28 cellular contexts compared by ENCODE assay signal in the genomic region with DNA sequence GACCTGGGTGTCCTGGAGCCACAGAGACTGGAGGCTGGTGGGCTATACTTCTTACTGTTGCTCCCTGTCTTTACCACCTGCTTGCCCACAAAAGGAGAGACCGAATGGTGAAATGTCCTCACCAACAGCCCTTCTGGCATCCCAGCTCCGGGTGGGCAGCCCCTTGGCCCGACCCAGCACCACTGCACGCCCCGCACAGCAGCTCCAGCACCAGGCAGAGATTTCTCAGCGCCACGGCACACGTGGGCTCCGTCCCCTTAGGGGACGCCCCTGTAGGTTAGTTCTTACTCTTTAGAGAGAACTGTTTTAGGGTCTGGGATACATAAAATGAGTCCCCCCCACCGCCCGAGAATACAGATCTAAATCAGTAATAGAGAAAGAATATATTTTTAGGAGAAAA.
"Had no signal": no experiment of that assay in that cellular context is flagged by ENCODE, and none has a peak within 500 bp of the region (broad histone marks: within the 10 kb centered on the region; RNA-seq: fewer than 3 reads in every experiment).

No MANE protein-coding gene starts in this region.

- H3K36me3 ChIP-seq: ovary, right lobe of liver, thoracic aorta, thyroid gland, vagina had no signal

- H3K4me1 Mint-ChIP-seq: nephron progenitor cell; neural crest cell; stimulated activated effector memory CD8-positive, alpha-beta T cell treated with anti-CD3 and anti-CD28 coated beads, Interleukin-12 subunit alpha, Interleukin-12 subunit beta, amount 100 ng/mL, for 72 hours; stimulated activated naive B cell treated with anti-CD40 and anti-IgM and Interleukin-4, amounts not matched to agents 10 μg/mL and 1 μg/mL and 100 μg/mL, for 72 hours had no signal

- H3K27ac Mint-ChIP-seq: natural killer cell treated with Interleukin-12 subunit alpha and Interleukin-12 subunit beta and Interleukin-15 and Interleukin-18, amount 100 ng/mL, for 72 hours; nephron progenitor cell; progenitor cell of endocrine pancreas; stimulated activated effector memory CD8-positive, alpha-beta T cell treated with anti-CD3 and anti-CD28 coated beads, Interleukin-12 subunit alpha, Interleukin-12 subunit beta, amount 100 ng/mL, for 72 hours; stimulated activated naive B cell treated with anti-CD40 and anti-IgM and Interleukin-4, amounts not matched to agents 10 μg/mL and 1 μg/mL and 100 μg/mL, for 72 hours; stimulated activated naive CD8-positive, alpha-beta T cell treated with anti-CD3 and anti-CD28 coated beads, Interleukin-15, Interleukin-2, amounts not matched to agents 100 ng/mL and 50 ng/mL, for 24 hours had no signal

- H3K9me3 ChIP-seq: ovary, psoas muscle, right lobe of liver, stomach, thoracic aorta, thyroid gland, tibial nerve, upper lobe of left lung, vagina had no signal

- H3K9ac ChIP-seq: parathyroid adenoma had no signal

- H3K4me1 ChIP-seq: parathyroid adenoma, psoas muscle, right lobe of liver, stomach, thyroid gland, tibial nerve, upper lobe of left lung, vagina had no signal

- H3K9me3 Mint-ChIP-seq: naive thymus-derived CD8-positive, alpha-beta T cell; natural killer cell treated with Interleukin-12 subunit alpha and Interleukin-12 subunit beta and Interleukin-15 and Interleukin-18, amount 100 ng/mL, for 72 hours; nephron progenitor cell; neural crest cell; stimulated activated effector memory CD8-positive, alpha-beta T cell treated with anti-CD3 and anti-CD28 coated beads, Interleukin-12 subunit alpha, Interleukin-12 subunit beta, amount 100 ng/mL, for 72 hours; stimulated activated naive B cell treated with anti-CD40 and anti-IgM and Interleukin-4, amounts not matched to agents 10 μg/mL and 1 μg/mL and 100 μg/mL, for 72 hours; stimulated activated naive CD8-positive, alpha-beta T cell treated with anti-CD3 and anti-CD28 coated beads, Interleukin-15, Interleukin-2, amounts not matched to agents 100 ng/mL and 50 ng/mL, for 24 hours had no signal

- H3K4me3 Mint-ChIP-seq: naive thymus-derived CD8-positive, alpha-beta T cell; natural killer cell treated with Interleukin-12 subunit alpha and Interleukin-12 subunit beta and Interleukin-15 and Interleukin-18, amount 100 ng/mL, for 72 hours; nephron progenitor cell; neural crest cell; stimulated activated effector memory CD8-positive, alpha-beta T cell treated with anti-CD3 and anti-CD28 coated beads, Interleukin-12 subunit alpha, Interleukin-12 subunit beta, amount 100 ng/mL, for 72 hours; stimulated activated naive B cell treated with anti-CD40 and anti-IgM and Interleukin-4, amounts not matched to agents 10 μg/mL and 1 μg/mL and 100 μg/mL, for 72 hours; stimulated activated naive CD8-positive, alpha-beta T cell treated with anti-CD3 and anti-CD28 coated beads, Interleukin-15, Interleukin-2, amounts not matched to agents 100 ng/mL and 50 ng/mL, for 24 hours had no signal

- H3K4me3 ChIP-seq: ovary, psoas muscle, right lobe of liver, skin epidermis, smooth muscle cell, stomach, thoracic aorta, thyroid gland, tibial nerve, upper lobe of left lung, vagina had no signal

- H3K27me3 ChIP-seq: ovary, right lobe of liver, stomach, thyroid gland, tibial nerve, upper lobe of left lung, vagina had no signal

- H3K27me3 Mint-ChIP-seq: naive thymus-derived CD8-positive, alpha-beta T cell; natural killer cell treated with Interleukin-12 subunit alpha and Interleukin-12 subunit beta and Interleukin-15 and Interleukin-18, amount 100 ng/mL, for 72 hours; progenitor cell of endocrine pancreas; stimulated activated naive B cell treated with anti-CD40 and anti-IgM and Interleukin-4, amounts not matched to agents 10 μg/mL and 1 μg/mL and 100 μg/mL, for 72 hours; stimulated activated naive CD8-positive, alpha-beta T cell treated with anti-CD3 and anti-CD28 coated beads, Interleukin-15, Interleukin-2, amounts not matched to agents 100 ng/mL and 50 ng/mL, for 24 hours had no signal

- H2AFZ ChIP-seq: parathyroid adenoma had no signal

- H3K27ac ChIP-seq: ovary, parathyroid adenoma, psoas muscle, right lobe of liver, skin epidermis, stomach, thoracic aorta, thyroid gland, tibial nerve, upper lobe of left lung, vagina had no signal

- H3K36me3 Mint-ChIP-seq: natural killer cell treated with Interleukin-12 subunit alpha and Interleukin-12 subunit beta and Interleukin-15 and Interleukin-18, amount 100 ng/mL, for 72 hours had no signal

- ATAC-seq: naive thymus-derived CD8-positive, alpha-beta T cell; natural killer cell treated with Interleukin-12 subunit alpha and Interleukin-12 subunit beta and Interleukin-15 and Interleukin-18, amount 100 ng/mL, for 72 hours; psoas muscle; right cardiac atrium; stimulated activated effector memory CD8-positive, alpha-beta T cell treated with anti-CD3 and anti-CD28 coated beads, Interleukin-12 subunit alpha, Interleukin-12 subunit beta, amount 100 ng/mL, for 72 hours; stimulated activated naive B cell treated with anti-CD40 and anti-IgM and Interleukin-4, amounts not matched to agents 10 μg/mL and 1 μg/mL and 100 μg/mL, for 72 hours had no signal

- DNase-seq: naive thymus-derived CD8-positive, alpha-beta T cell; nephron progenitor cell; occipital lobe; ovary; psoas muscle; right lobe of liver; stimulated activated CD4-positive, alpha-beta T cell treated with anti-CD3 and anti-CD28 coated beads, Interleukin-15, amount 100 ng/mL, for 24 hours; stimulated activated CD4-positive, alpha-beta T cell treated with anti-CD3 and anti-CD28 coated beads, Interleukin-2, amount 100 ng/mL, for 24 hours; stimulated activated CD4-positive, alpha-beta T cell treated with anti-CD3 and anti-CD28 coated beads, Interleukin-2, amount 100 ng/mL, for 48 hours; stimulated activated CD4-positive, alpha-beta T cell treated with anti-CD3 and anti-CD28 coated beads, Interleukin-4, amount 100 ng/mL, for 24 hours; stimulated activated naive B cell treated with anti-CD40 and anti-IgM and Interleukin-4, amounts not matched to agents 10 μg/mL and 1 μg/mL and 100 μg/mL, for 72 hours; stimulated activated naive CD4-positive, alpha-beta T cell treated with Interleukin-2 at 50 U/mL for 16 hours; stomach; thyroid gland; trophoblast cell had no signal

- H3K4me2 ChIP-seq: smooth muscle cell had no signal
